20 cellular contexts compared by ENCODE assay signal in the genomic region with DNA sequence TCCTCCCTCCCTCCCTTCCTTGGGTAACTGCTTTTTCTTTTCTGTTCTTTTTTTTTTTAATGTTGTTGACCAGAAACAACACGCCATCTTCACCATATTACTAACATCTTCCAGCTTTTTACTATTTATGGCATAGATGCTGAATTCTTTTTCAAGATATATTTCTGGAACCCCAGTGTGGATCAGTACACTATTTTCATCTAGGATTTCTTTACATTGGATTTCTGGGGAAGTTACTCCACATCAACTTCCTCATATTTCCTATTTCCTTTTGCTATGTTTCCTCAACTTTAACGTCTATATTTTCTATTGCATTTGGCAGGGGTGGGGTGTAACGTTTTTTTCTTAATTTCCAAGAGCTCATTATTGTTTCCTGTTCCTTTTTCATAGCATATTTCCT. TPM values are rescaled to one million over a fixed set of nuclear protein-coding genes. Genes with fewer than 3 reads are reported as not detected.
DNase-seq lines count a peak whose midpoint lies in the region; ATAC-seq and TF ChIP-seq lines count a peak whose summit lies in the region.
"Had no signal": no experiment of that assay in that cellular context is flagged by ENCODE, and none has a peak within 500 bp of the region (broad histone marks: within the 10 kb centered on the region; RNA-seq: fewer than 3 reads in every experiment).

No MANE protein-coding gene starts in this region.

- no peak for DNase-seq in activated naive CD4-positive, alpha-beta T cell treated with anti-CD3 and anti-CD28 coated beads for 36 hours
- no peak for DNase-seq in activated naive CD4-positive, alpha-beta T cell (lab: John Stamatoyannopoulos, UW)
- no peak for DNase-seq in CD4-positive, alpha-beta memory T cell
- DNase-seq in activated T-helper 1 cell treated with anti-CD3 and anti-CD28 coated beads, Interleukin-12 subunit alpha, Interleukin-12 subunit beta, Interleukin-2, Interleukin-4 antibody, amounts not matched to agents 30 ng/mL and 10 ng/mL and 1 ng/mL, durations not matched to agents 14 hours and 24 hours and 36 hours (ENCODE audit: low spot score) = no peak
- DNase-seq in stimulated activated naive CD8-positive, alpha-beta T cell treated with anti-CD3 and anti-CD28 coated beads, Interleukin-15, amount 100 ng/mL, for 72 hours = no peak
- DNase-seq in Peyer's patch = no peak
- DNase-seq: DMS 273 treated with DMSO at 0.1 percent for 48 hours; GDM1; HCEC 1CT; NCI-H1417; NCI-H187 treated with DMSO at 0.1 percent for 48 hours; NCI-H2171; NCI-H446 treated with DMSO at 0.1 percent for 48 hours; NK-92 treated with Interleukin-12 subunit alpha and Interleukin-12 subunit beta, amount 100 ng/mL, for 24 hours; OCI-M1 had no signal

- intact Hi-C loops in activated naive CD4-positive, alpha-beta T cell treated with anti-CD3 and anti-CD28 coated beads for 36 hours (cut with micrococcal nuclease) = loop anchor here (2.0 to 10.0 kb wide), 5 partner anchors 102 to 944 kb away; a partner anchor contains a TSS
- intact Hi-C loops in CD4-positive, alpha-beta memory T cell (cut with micrococcal nuclease) = loop anchor here (10.0 kb wide), 1 partner anchor 554 kb away; a partner anchor contains a TSS
- intact Hi-C loops in activated T-helper 1 cell treated with anti-CD3 and anti-CD28 coated beads, Interleukin-12 subunit alpha, Interleukin-12 subunit beta, Interleukin-2, Interleukin-4 antibody, amounts not matched to agents 30 ng/mL and 10 ng/mL and 1 ng/mL, durations not matched to agents 14 hours and 24 hours and 36 hours (cut with micrococcal nuclease) = loop anchor here (10.0 kb wide), 1 partner anchor 554 kb away; a partner anchor contains a TSS

- no peak for ATAC-seq in stimulated activated naive CD8-positive, alpha-beta T cell treated with anti-CD3 and anti-CD28 coated beads, Interleukin-15, amount 100 ng/mL, for 72 hours
- ATAC-seq in GM18909 (IDR thresholded peaks at IDR 0.05; ENCODE audit: poor library complexity, unreplicated experiment) = no peak
- ATAC-seq: GM12878 had no signal

- H3K27me3 Mint-ChIP-seq in activated naive CD4-positive, alpha-beta T cell treated with anti-CD3 and anti-CD28 coated beads for 36 hours (ENCODE audit: low read depth) = no peaks in the 10 kb centered on the region
- H3K27me3 Mint-ChIP-seq in CD4-positive, alpha-beta memory T cell = no peaks in the 10 kb centered on the region
- H3K27me3 Mint-ChIP-seq in activated T-helper 1 cell treated with anti-CD3 and anti-CD28 coated beads, Interleukin-12 subunit alpha, Interleukin-12 subunit beta, Interleukin-2, Interleukin-4 antibody, amounts not matched to agents 30 ng/mL and 10 ng/mL and 1 ng/mL, durations not matched to agents 14 hours and 24 hours and 36 hours (ENCODE audit: insufficient read depth) = no peaks in the 10 kb centered on the region
- no peaks in the 10 kb centered on the region for H3K27me3 Mint-ChIP-seq in stimulated activated naive CD8-positive, alpha-beta T cell treated with anti-CD3 and anti-CD28 coated beads, Interleukin-15, amount 100 ng/mL, for 72 hours
- H3K27me3 Mint-ChIP-seq: B cell had no signal

- CTCF ChIA-PET in activated naive CD4-positive, alpha-beta T cell treated with anti-CD3 and anti-CD28 coated beads for 36 hours (lab: Charles Lee) = interaction anchor here (0.7 to 5.6 kb wide), 6 partner anchors 8 to 61 kb away, joined by 3 to 128 read pairs (median 4); a partner anchor contains a TSS
- CTCF ChIA-PET in CD4-positive, alpha-beta memory T cell (lab: Charles Lee; ENCODE audit: partially characterized antibody) = interaction anchor here (6.2 kb wide), 1 partner anchor 57 kb away, joined by 339 read pairs; no protein-coding TSS in a partner anchor

- peak overlapping the region; percentile 71 for H3K27ac Mint-ChIP-seq in activated naive CD4-positive, alpha-beta T cell treated with anti-CD3 and anti-CD28 coated beads for 36 hours
- H3K27ac Mint-ChIP-seq in CD4-positive, alpha-beta memory T cell = peak overlapping the region in 6 of 7 donors; percentile 1 to 70 (median 34)
- peak overlapping the region; percentile 41 for H3K27ac Mint-ChIP-seq in activated T-helper 1 cell treated with anti-CD3 and anti-CD28 coated beads, Interleukin-12 subunit alpha, Interleukin-12 subunit beta, Interleukin-2, Interleukin-4 antibody, amounts not matched to agents 30 ng/mL and 10 ng/mL and 1 ng/mL, durations not matched to agents 14 hours and 24 hours and 36 hours
- H3K27ac Mint-ChIP-seq in stimulated activated naive CD8-positive, alpha-beta T cell treated with anti-CD3 and anti-CD28 coated beads, Interleukin-15, amount 100 ng/mL, for 72 hours = no peak overlapping the region
- H3K27ac Mint-ChIP-seq: B cell had no signal

- no peak for TF ChIP-seq CTCF in Peyer's patch (IDR thresholded peaks at IDR 0.05)

- peaks cover 43% of the 10 kb centered on the region for H3K4me1 Mint-ChIP-seq in activated naive CD4-positive, alpha-beta T cell treated with anti-CD3 and anti-CD28 coated beads for 36 hours (ENCODE audit: low read depth)
- peaks cover 29 to 42% (median 33%) of the 10 kb centered on the region in 4 donors for H3K4me1 Mint-ChIP-seq in CD4-positive, alpha-beta memory T cell
- H3K4me1 Mint-ChIP-seq in activated T-helper 1 cell treated with anti-CD3 and anti-CD28 coated beads, Interleukin-12 subunit alpha, Interleukin-12 subunit beta, Interleukin-2, Interleukin-4 antibody, amounts not matched to agents 30 ng/mL and 10 ng/mL and 1 ng/mL, durations not matched to agents 14 hours and 24 hours and 36 hours (ENCODE audit: low read depth) = peaks cover 36% of the 10 kb centered on the region
- H3K4me1 Mint-ChIP-seq in stimulated activated naive CD8-positive, alpha-beta T cell treated with anti-CD3 and anti-CD28 coated beads, Interleukin-15, amount 100 ng/mL, for 72 hours = peaks cover 40% of the 10 kb centered on the region

- H3K9me3 ChIP-seq in CD4-positive, alpha-beta memory T cell (ENCODE audit: control insufficient read depth in 1 of 2, low read length in 2 of 2) = no peaks in the 10 kb centered on the region
- no peaks in the 10 kb centered on the region for H3K9me3 ChIP-seq in Peyer's patch

- no peaks in the 10 kb centered on the region for H3K27me3 ChIP-seq in CD4-positive, alpha-beta memory T cell (ENCODE audit: insufficient read depth, low read length)
- no peaks in the 10 kb centered on the region for H3K27me3 ChIP-seq in Peyer's patch

- H3K4me1 ChIP-seq in CD4-positive, alpha-beta memory T cell (ENCODE audit: insufficient read depth, low read length) = peaks cover 24% of the 10 kb centered on the region
- H3K4me1 ChIP-seq in Peyer's patch = no peaks in the 10 kb centered on the region

- no peak overlapping the region for H3K4me3 ChIP-seq in CD4-positive, alpha-beta memory T cell (ENCODE audit: low read length in 2 of 2)
- H3K4me3 ChIP-seq in Peyer's patch = no peak overlapping the region
- H3K4me3 ChIP-seq: GM12878 had no signal

- H3K36me3 ChIP-seq in CD4-positive, alpha-beta memory T cell (ENCODE audit: insufficient read depth, low read length) = no peaks in the 10 kb centered on the region
- no peaks in the 10 kb centered on the region for H3K36me3 ChIP-seq in Peyer's patch

- peak overlapping the region; percentile 13 for H3K4me3 Mint-ChIP-seq in activated naive CD4-positive, alpha-beta T cell treated with anti-CD3 and anti-CD28 coated beads for 36 hours
- peak overlapping the region in 1 of 8 donors; percentile 6 for H3K4me3 Mint-ChIP-seq in CD4-positive, alpha-beta memory T cell
- H3K4me3 Mint-ChIP-seq in activated T-helper 1 cell treated with anti-CD3 and anti-CD28 coated beads, Interleukin-12 subunit alpha, Interleukin-12 subunit beta, Interleukin-2, Interleukin-4 antibody, amounts not matched to agents 30 ng/mL and 10 ng/mL and 1 ng/mL, durations not matched to agents 14 hours and 24 hours and 36 hours = no peak overlapping the region
- H3K4me3 Mint-ChIP-seq in stimulated activated naive CD8-positive, alpha-beta T cell treated with anti-CD3 and anti-CD28 coated beads, Interleukin-15, amount 100 ng/mL, for 72 hours = peak overlapping the region; percentile 0 to 31
- H3K4me3 Mint-ChIP-seq: B cell had no signal

- POLR2A ChIA-PET in CD4-positive, alpha-beta memory T cell (lab: Charles Lee; ENCODE audit: partially characterized antibody) = interaction anchor here (1.3 kb wide), 1 partner anchor 101 kb away, joined by 5 read pairs; no protein-coding TSS in a partner anchor

- no peak for TF ChIP-seq POLR2A in Peyer's patch (IDR thresholded peaks at IDR 0.05)

- no peak overlapping the region for H3K27ac ChIP-seq in CD4-positive, alpha-beta memory T cell (ENCODE audit: low read depth, low read length)
- no peak overlapping the region for H3K27ac ChIP-seq in Peyer's patch
- H3K27ac ChIP-seq: HL-60, RWPE1 had no signal

- no peaks in the 10 kb centered on the region for H3K36me3 Mint-ChIP-seq in activated naive CD4-positive, alpha-beta T cell treated with anti-CD3 and anti-CD28 coated beads for 36 hours (ENCODE audit: low read depth)
- H3K36me3 Mint-ChIP-seq in CD4-positive, alpha-beta memory T cell = peaks cover 0 to 4% of the 10 kb centered on the region in 2 donors
- H3K36me3 Mint-ChIP-seq in activated T-helper 1 cell treated with anti-CD3 and anti-CD28 coated beads, Interleukin-12 subunit alpha, Interleukin-12 subunit beta, Interleukin-2, Interleukin-4 antibody, amounts not matched to agents 30 ng/mL and 10 ng/mL and 1 ng/mL, durations not matched to agents 14 hours and 24 hours and 36 hours (ENCODE audit: low read depth) = no peaks in the 10 kb centered on the region

- H3K9me3 Mint-ChIP-seq in activated naive CD4-positive, alpha-beta T cell treated with anti-CD3 and anti-CD28 coated beads for 36 hours = no peaks in the 10 kb centered on the region
- H3K9me3 Mint-ChIP-seq in CD4-positive, alpha-beta memory T cell = no peaks in the 10 kb centered on the region
- no peaks in the 10 kb centered on the region for H3K9me3 Mint-ChIP-seq in activated T-helper 1 cell treated with anti-CD3 and anti-CD28 coated beads, Interleukin-12 subunit alpha, Interleukin-12 subunit beta, Interleukin-2, Interleukin-4 antibody, amounts not matched to agents 30 ng/mL and 10 ng/mL and 1 ng/mL, durations not matched to agents 14 hours and 24 hours and 36 hours
- H3K9me3 Mint-ChIP-seq in stimulated activated naive CD8-positive, alpha-beta T cell treated with anti-CD3 and anti-CD28 coated beads, Interleukin-15, amount 100 ng/mL, for 72 hours = no peaks in the 10 kb centered on the region

RNA-seq across cellular contexts. Expression of a gene that starts 7.0 kb away (rescaled TPM):
- total RNA-seq in activated naive CD4-positive, alpha-beta T cell treated with anti-CD3 and anti-CD28 coated beads for 36 hours = 10 to 100 TPM; 11.9 to 13.4 TPM
- total RNA-seq in CD4-positive, alpha-beta memory T cell = 10 to 100 TPM; 10.4 to 11.2 TPM
- polyA plus RNA-seq in CD4-positive, alpha-beta memory T cell = 1 to 10 TPM; 4.8 to 5.9 TPM
- 4.0 and 4.5 TPM in 2 replicates for total RNA-seq in activated T-helper 1 cell treated with anti-CD3 and anti-CD28 coated beads, Interleukin-12 subunit alpha, Interleukin-12 subunit beta, Interleukin-2, Interleukin-4 antibody, amounts not matched to agents 30 ng/mL and 10 ng/mL and 1 ng/mL, durations not matched to agents 14 hours and 24 hours and 36 hours
- 1 to 10 TPM; 1.2 to 5.8 (median 3.0) TPM for total RNA-seq in Peyer's patch

Comparison
In these comparisons a context has a peak if more than half of its experiments do, and no peak if none do; other contexts are left out.
1. H3K27ac Mint-ChIP-seq: peak in activated naive CD4-positive, alpha-beta T cell treated with anti-CD3 and anti-CD28 coated beads for 36 hours (single experiment), CD4-positive, alpha-beta memory T cell (6 of 7) and activated T-helper 1 cell treated with anti-CD3 and anti-CD28 coated beads, Interleukin-12 subunit alpha, Interleukin-12 subunit beta, Interleukin-2, Interleukin-4 antibody, amounts not matched to agents 30 ng/mL and 10 ng/mL and 1 ng/mL, durations not matched to agents 14 hours and 24 hours and 36 hours (single experiment); none in stimulated activated naive CD8-positive, alpha-beta T cell treated with anti-CD3 and anti-CD28 coated beads, Interleukin-15, amount 100 ng/mL, for 72 hours (0 of 2).